Comparison of ENCODE assay signal across 12 cellular contexts in the genomic region with DNA sequence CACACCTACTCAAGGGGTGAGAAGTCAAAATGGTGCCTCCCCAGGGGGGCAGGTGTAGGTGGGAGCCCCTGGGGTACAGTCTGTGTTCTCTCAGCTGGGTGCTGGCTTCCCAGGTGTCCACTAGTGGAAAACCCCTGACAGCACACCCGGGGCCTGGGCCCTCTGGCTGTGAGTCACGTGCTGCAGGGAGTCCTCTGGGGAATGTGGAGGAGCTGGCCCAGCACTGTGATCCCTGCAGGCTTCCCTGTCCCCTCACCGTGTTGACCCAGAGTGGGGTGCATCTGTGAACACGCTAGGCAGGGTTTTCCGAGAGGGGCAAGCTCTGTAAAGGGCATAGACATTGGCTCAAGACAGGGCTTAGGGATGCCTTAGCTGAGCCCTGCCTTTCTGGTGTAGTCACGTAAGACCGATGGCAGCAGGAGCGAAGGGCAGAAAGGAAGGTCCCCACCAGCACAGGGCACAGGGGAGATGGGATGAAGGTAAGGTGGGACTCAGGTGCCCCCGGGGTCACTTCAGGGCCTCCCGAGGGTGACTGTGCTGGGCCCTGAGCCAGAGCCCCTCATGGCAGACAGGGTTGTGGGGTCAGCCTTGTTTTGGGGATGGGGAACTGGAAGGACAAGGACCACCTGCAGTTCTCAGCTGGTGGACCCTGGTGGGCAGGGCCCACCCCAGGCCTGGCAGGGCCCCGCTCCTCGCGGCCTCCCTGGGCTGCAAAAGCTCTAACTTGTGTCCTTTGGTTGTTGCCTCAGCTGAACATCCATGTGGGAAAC. TPM values are rescaled to one million over a fixed set of nuclear protein-coding genes. Genes with fewer than 3 reads are reported as not detected.
A peak's percentile ranks its signal among the peaks of the same experiment; 100 is the strongest.
DNase-seq lines count a peak whose midpoint lies in the region; ATAC-seq and TF ChIP-seq lines count a peak whose summit lies in the region.
"Had no signal": no experiment of that assay in that cellular context is flagged by ENCODE, and none has a peak within 500 bp of the region (broad histone marks: within the 10 kb centered on the region; RNA-seq: fewer than 3 reads in every experiment).

No MANE protein-coding gene starts in this region.

- TF ChIP-seq POLR2A in uterus (IDR thresholded peaks at IDR 0.05) = no peak

- no peak for TF ChIP-seq CTCF in HFFc6 (IDR thresholded peaks at IDR 0.05)
- no peak for TF ChIP-seq CTCF in nephron progenitor cell (IDR thresholded peaks at IDR 0.05)
- TF ChIP-seq CTCF in uterus (IDR thresholded peaks at IDR 0.05) = no peak

- no peaks in the 10 kb centered on the region for H3K9me3 ChIP-seq in uterus
- H3K9me3 ChIP-seq: body of pancreas had no signal

- no peak for ATAC-seq in activated T-helper 17 cell treated with anti-CD3 and anti-CD28 coated beads, Interleukin-2, amount 50 U/mL, for 72 hours (replicated peaks)
- ATAC-seq in GM21723 (IDR thresholded peaks at IDR 0.05; ENCODE audit: unreplicated experiment) = no peak
- ATAC-seq: body of pancreas; left lobe of liver; natural killer cell treated with Interleukin-12 subunit alpha and Interleukin-12 subunit beta and Interleukin-15 and Interleukin-18, amount 100 ng/mL, for 72 hours had no signal

- no peak overlapping the region for H3K27ac ChIP-seq in uterus
- H3K27ac ChIP-seq: body of pancreas had no signal

- no peaks in the 10 kb centered on the region for H3K36me3 ChIP-seq in uterus

- H3K4me1 Mint-ChIP-seq in HFFc6 (ENCODE audit: low read depth) (peaks cover 51% of the 10 kb centered on the region), nephron progenitor cell (peaks cover 30% of the 10 kb centered on the region)
- peaks cover 6% of the 10 kb centered on the region for H3K4me1 Mint-ChIP-seq in activated T-helper 17 cell treated with anti-CD3 and anti-CD28 coated beads, Interleukin-2, amount 50 U/mL, for 72 hours
- H3K4me1 Mint-ChIP-seq: CD14-positive monocyte had no signal

- H3K4me3 ChIP-seq in uterus = no peak overlapping the region
- H3K4me3 ChIP-seq: body of pancreas had no signal

- H3K27ac Mint-ChIP-seq in HFFc6 (peak overlapping the region; percentile 86; the same call in 1 of the 2 replicates), nephron progenitor cell (peak overlapping the region; percentile 59)
- H3K27ac Mint-ChIP-seq in activated T-helper 17 cell treated with anti-CD3 and anti-CD28 coated beads, Interleukin-2, amount 50 U/mL, for 72 hours = peak overlapping the region; percentile 92
- H3K27ac Mint-ChIP-seq: natural killer cell treated with Interleukin-12 subunit alpha and Interleukin-12 subunit beta and Interleukin-15 and Interleukin-18, amount 100 ng/mL, for 72 hours had no signal

- H3K27me3 ChIP-seq in uterus = no peaks in the 10 kb centered on the region
- H3K27me3 ChIP-seq: body of pancreas had no signal

- no peak for DNase-seq in HFFc6
- DNase-seq in nephron progenitor cell = no peak
- DNase-seq in uterus = no peak
- DNase-seq: body of pancreas; EL; NCI-H1694 treated with DMSO at 0.1 percent for 48 hours; stimulated activated CD4-positive, alpha-beta T cell treated with anti-CD3 and anti-CD28 coated beads, Interleukin-4, amount 100 ng/mL, for 24 hours had no signal

- H3K9me3 Mint-ChIP-seq in HFFc6 (no peaks in the 10 kb centered on the region), nephron progenitor cell (no peaks in the 10 kb centered on the region)
- no peaks in the 10 kb centered on the region for H3K9me3 Mint-ChIP-seq in activated T-helper 17 cell treated with anti-CD3 and anti-CD28 coated beads, Interleukin-2, amount 50 U/mL, for 72 hours
- H3K9me3 Mint-ChIP-seq: natural killer cell treated with Interleukin-12 subunit alpha and Interleukin-12 subunit beta and Interleukin-15 and Interleukin-18, amount 100 ng/mL, for 72 hours had no signal

- intact Hi-C loops in uterus (cut with DNase I; ENCODE audit: low total_unique reads) = no loop called here

- H3K4me3 Mint-ChIP-seq in HFFc6 = no peak overlapping the region
- no peak overlapping the region for H3K4me3 Mint-ChIP-seq in activated T-helper 17 cell treated with anti-CD3 and anti-CD28 coated beads, Interleukin-2, amount 50 U/mL, for 72 hours
- no peak overlapping the region for H3K4me3 Mint-ChIP-seq in nephron progenitor cell
- H3K4me3 Mint-ChIP-seq: CD14-positive monocyte; natural killer cell treated with Interleukin-12 subunit alpha and Interleukin-12 subunit beta and Interleukin-15 and Interleukin-18, amount 100 ng/mL, for 72 hours had no signal

- H3K27me3 Mint-ChIP-seq in HFFc6 (ENCODE audit: insufficient read depth) = no peaks in the 10 kb centered on the region; the same call in 1 of the 2 replicates
- no peaks in the 10 kb centered on the region for H3K27me3 Mint-ChIP-seq in activated T-helper 17 cell treated with anti-CD3 and anti-CD28 coated beads, Interleukin-2, amount 50 U/mL, for 72 hours
- H3K27me3 Mint-ChIP-seq in nephron progenitor cell (ENCODE audit: low read depth, poor library complexity) = no peaks in the 10 kb centered on the region
- H3K27me3 Mint-ChIP-seq: natural killer cell treated with Interleukin-12 subunit alpha and Interleukin-12 subunit beta and Interleukin-15 and Interleukin-18, amount 100 ng/mL, for 72 hours had no signal

- H3K4me1 ChIP-seq in uterus = no peaks in the 10 kb centered on the region
- H3K4me1 ChIP-seq: body of pancreas had no signal

- H3K36me3 Mint-ChIP-seq in HFFc6 (ENCODE audit: low read depth) (peaks cover 39% of the 10 kb centered on the region), nephron progenitor cell (ENCODE audit: low read depth) (peaks cover 75% of the 10 kb centered on the region)
- H3K36me3 Mint-ChIP-seq in activated T-helper 17 cell treated with anti-CD3 and anti-CD28 coated beads, Interleukin-2, amount 50 U/mL, for 72 hours (ENCODE audit: low read depth) = peaks cover 79% of the 10 kb centered on the region
- H3K36me3 Mint-ChIP-seq: natural killer cell treated with Interleukin-12 subunit alpha and Interleukin-12 subunit beta and Interleukin-15 and Interleukin-18, amount 100 ng/mL, for 72 hours had no signal

RNA-seq across cellular contexts. Expression of gene DERL3, which starts 14.1 kb away (rescaled TPM):
- under 1 TPM; 0.21 to 0.88 (median 0.40) TPM for total RNA-seq in HFFc6 (2021; fragmentation: NEBNext Ultra II Directional; extraction: Animal tissue kit (Norgen Biotek cat#: 25700))
- 1 to 10 TPM; 5.0 to 9.3 TPM for total RNA-seq in activated T-helper 17 cell treated with anti-CD3 and anti-CD28 coated beads, Interleukin-2, amount 50 U/mL, for 72 hours
- 1 to 10 TPM in 1 of 4 donors, under 1 TPM in 1, not detected in 2; 0.95 to 1.2 TPM for total RNA-seq in uterus

RNA-seq across cellular contexts. Expression of gene SLC2A11, which starts 33.0 kb away (rescaled TPM):
- 10 to 100 TPM in 4 of 6 experiments, 1 to 10 TPM in 2; 8.9 to 13.2 (median 10.5) TPM for total RNA-seq in HFFc6 (2021; fragmentation: NEBNext Ultra II Directional; extraction: Animal tissue kit (Norgen Biotek cat#: 25700))
- 1 to 10 TPM; 3.8 to 5.9 TPM for total RNA-seq in activated T-helper 17 cell treated with anti-CD3 and anti-CD28 coated beads, Interleukin-2, amount 50 U/mL, for 72 hours
- 10 to 100 TPM in 3 of 4 donors, under 1 TPM in 1; under 0.01 to 63.3 (median 15.0) TPM for total RNA-seq in uterus

RNA-seq across cellular contexts. Expression of gene SMARCB1, which starts 37.9 kb away (rescaled TPM):
- 100 to 1,000 TPM in 1 of 6 experiments, 10 to 100 TPM in 5; 91.5 to 101 (median 97.3) TPM for total RNA-seq in HFFc6 (2021; fragmentation: NEBNext Ultra II Directional; extraction: Animal tissue kit (Norgen Biotek cat#: 25700))
- 10 to 100 TPM; 51.4 to 70.1 TPM for total RNA-seq in activated T-helper 17 cell treated with anti-CD3 and anti-CD28 coated beads, Interleukin-2, amount 50 U/mL, for 72 hours
- 10 to 100 TPM; 39.1 to 64.4 (median 51.6) TPM for total RNA-seq in uterus

RNA-seq across cellular contexts. Expression of gene MMP11, which starts 52.0 kb away (rescaled TPM):
- total RNA-seq in HFFc6 (2021; fragmentation: NEBNext Ultra II Directional; extraction: Animal tissue kit (Norgen Biotek cat#: 25700)) = 1 to 10 TPM; 1.7 to 3.6 (median 2.7) TPM
- total RNA-seq in activated T-helper 17 cell treated with anti-CD3 and anti-CD28 coated beads, Interleukin-2, amount 50 U/mL, for 72 hours = under 1 TPM; 0.45 to 0.50 TPM
- total RNA-seq in uterus = 10 to 100 TPM in 1 of 4 donors, 1 to 10 TPM in 2, not detected in 1; 7.6 to 35.8 (median 8.7) TPM

RNA-seq across cellular contexts. Expression of gene CHCHD10, which starts 56.9 kb away (rescaled TPM):
- total RNA-seq in HFFc6 (2021; fragmentation: NEBNext Ultra II Directional; extraction: Animal tissue kit (Norgen Biotek cat#: 25700)) = 100 to 1,000 TPM in 4 of 6 experiments, 10 to 100 TPM in 2; 89.3 to 117 (median 106) TPM
- 100 to 1,000 TPM in 1 of 2 donors, 10 to 100 TPM in 1; 49.6 to 104 TPM for total RNA-seq in activated T-helper 17 cell treated with anti-CD3 and anti-CD28 coated beads, Interleukin-2, amount 50 U/mL, for 72 hours
- total RNA-seq in uterus = 10 to 100 TPM in 1 of 4 donors, under 1 TPM in 1, not detected in 2; 0.88 to 21.0 TPM
